Comparison of ENCODE assay signal across 15 cellular contexts in the genomic region with DNA sequence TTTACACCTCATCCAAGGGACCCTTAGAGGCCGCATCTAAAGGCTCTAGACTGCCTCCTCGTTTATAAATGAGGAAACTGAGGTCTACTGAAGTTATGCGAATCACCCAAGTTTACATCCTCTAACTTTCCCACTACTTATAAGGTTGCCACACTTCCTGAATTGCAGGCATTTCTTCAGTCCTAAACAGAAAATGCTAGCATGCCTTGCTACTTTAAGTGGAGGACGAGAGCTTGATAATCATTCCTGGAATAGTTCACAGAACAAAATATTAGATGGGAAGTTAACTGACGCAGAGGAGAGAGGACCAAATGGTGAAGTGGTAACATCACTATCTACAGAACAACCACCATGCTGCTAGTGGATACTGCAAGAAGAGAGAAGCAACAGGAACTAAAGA.
DNase-seq lines count a peak whose midpoint lies in the region; ATAC-seq and TF ChIP-seq lines count a peak whose summit lies in the region.
"Had no signal": no experiment of that assay in that cellular context is flagged by ENCODE, and none has a peak within 500 bp of the region (broad histone marks: within the 10 kb centered on the region; RNA-seq: fewer than 3 reads in every experiment).

No MANE protein-coding gene starts in this region.

- peak overlapping the region in 8 of 11 experiments; percentile 43 to 83 (median 70); a peak in 14 of 22 replicates for H3K27ac ChIP-seq in BLaER1 treated with 17β-estradiol and CSF1 and Interleukin-3, amounts not matched to agents 10 nM and 100 nM
- H3K27ac ChIP-seq in esophagus squamous epithelium (peak overlapping the region; percentile 58 to 75 (median 63)), osteoblast (ENCODE audit: low read depth, low read length) (peak overlapping the region; percentile 27), WERI-Rb-1 (no peak overlapping the region)

- peak overlapping the region in 5 of 10 experiments; percentile 10 to 46 (median 35); a peak in 6 of 20 replicates for H3K4me3 ChIP-seq in BLaER1 treated with 17β-estradiol and CSF1 and Interleukin-3, amounts not matched to agents 10 nM and 100 nM
- H3K4me3 ChIP-seq in esophagus squamous epithelium: no peak overlapping the region
- no peak overlapping the region for H3K4me3 ChIP-seq in osteoblast (ENCODE audit: insufficient read depth, low read length)
- no peak overlapping the region for H3K4me3 ChIP-seq in WERI-Rb-1 (ENCODE audit: low read depth, low read length)

- H3K36me3 ChIP-seq in BLaER1 treated with 17β-estradiol and CSF1 and Interleukin-3, amounts not matched to agents 10 nM and 100 nM: peaks cover 0 to 4% (median 0%) of the 10 kb centered on the region in 11 experiments; a peak in 2 of 22 replicates
- no peaks in the 10 kb centered on the region for H3K36me3 ChIP-seq in esophagus squamous epithelium
- no peaks in the 10 kb centered on the region for H3K36me3 ChIP-seq in osteoblast (ENCODE audit: insufficient read depth, low read length)
- H3K36me3 ChIP-seq in WERI-Rb-1: no peaks in the 10 kb centered on the region

- no peaks in the 10 kb centered on the region for H3K9me3 Mint-ChIP-seq in activated CD4-positive, alpha-beta T cell treated with anti-CD3 and anti-CD28 coated beads for 36 hours (ENCODE audit: low read depth)
- H3K9me3 Mint-ChIP-seq: activated B cell treated with CpG ODN at 0.5 μM for 24 hours, brain had no signal

- intact Hi-C loops in esophagus squamous epithelium (cut with DNase I): no loop called here
- intact Hi-C loops in activated CD4-positive, alpha-beta T cell treated with anti-CD3 and anti-CD28 coated beads for 36 hours (cut with DNase I, micrococcal nuclease): no loop called here

- no peak for TF ChIP-seq CTCF in esophagus squamous epithelium (IDR thresholded peaks at IDR 0.05)
- TF ChIP-seq CTCF in osteoblast (IDR thresholded peaks at IDR 0.05; ENCODE audit: extremely low read depth, low read depth, low read length): no peak
- TF ChIP-seq CTCF in WERI-Rb-1 (IDR thresholded peaks at IDR 0.05; ENCODE audit: low read depth, low read length): no peak

- H3K36me3 Mint-ChIP-seq in activated CD4-positive, alpha-beta T cell treated with anti-CD3 and anti-CD28 coated beads for 36 hours (ENCODE audit: low read depth): no peaks in the 10 kb centered on the region

- H3K4me1 ChIP-seq in BLaER1 treated with 17β-estradiol and CSF1 and Interleukin-3, amounts not matched to agents 10 nM and 100 nM: peaks cover 30 to 95% (median 46%) of the 10 kb centered on the region in 10 experiments
- H3K4me1 ChIP-seq in esophagus squamous epithelium: peaks cover 43 to 82% (median 54%) of the 10 kb centered on the region in 3 donors
- peaks cover 26% of the 10 kb centered on the region for H3K4me1 ChIP-seq in osteoblast (ENCODE audit: insufficient read depth, low read length)

- DNase-seq in NCI-H226 (peak; percentile 26), esophagus squamous epithelium (lab: John Stamatoyannopoulos, UW) (no peak), osteoblast (ENCODE audit: insufficient read length, low spot score, missing footprints) (peak; percentile 56), WERI-Rb-1 (no peak), GM19238 (ENCODE audit: insufficient read length, low spot score) (no peak)
- no peak for DNase-seq in activated CD4-positive, alpha-beta T cell treated with anti-CD3 and anti-CD28 coated beads for 36 hours
- DNase-seq: activated B cell treated with CpG ODN at 0.5 μM for 24 hours; activated T-cell treated with anti-CD3 and anti-CD28 coated beads, Interleukin-2, amount 50 U/mL, for 1 hour; kidney glomerular epithelial cell; NCI-H187 treated with DMSO at 0.1 percent for 48 hours; occipital lobe had no signal

- POLR2A ChIA-PET in activated CD4-positive, alpha-beta T cell treated with anti-CD3 and anti-CD28 coated beads for 36 hours (lab: Charles Lee): no interaction called here

- H3K4me3 Mint-ChIP-seq in activated CD4-positive, alpha-beta T cell treated with anti-CD3 and anti-CD28 coated beads for 36 hours: no peak overlapping the region
- H3K4me3 Mint-ChIP-seq: activated B cell treated with CpG ODN at 0.5 μM for 24 hours, brain had no signal

- CTCF ChIA-PET in activated CD4-positive, alpha-beta T cell treated with anti-CD3 and anti-CD28 coated beads for 36 hours (lab: Charles Lee): interaction anchor here (0.8 to 1.7 kb wide), 5 partner anchors 11 to 179 kb away, joined by 3 to 7 read pairs (median 4); no protein-coding TSS in a partner anchor

- peak overlapping the region in 10 of 11 experiments; percentile 24 to 94 (median 74); a peak in 18 of 22 replicates for H3K4me2 ChIP-seq in BLaER1 treated with 17β-estradiol and CSF1 and Interleukin-3, amounts not matched to agents 10 nM and 100 nM
- H3K4me2 ChIP-seq in osteoblast (ENCODE audit: insufficient read depth, low read length): peak overlapping the region; percentile 42

- no peaks in the 10 kb centered on the region for H3K27me3 Mint-ChIP-seq in activated CD4-positive, alpha-beta T cell treated with anti-CD3 and anti-CD28 coated beads for 36 hours
- H3K27me3 Mint-ChIP-seq: brain had no signal

- H3K27me3 ChIP-seq in BLaER1 treated with 17β-estradiol and CSF1 and Interleukin-3, amounts not matched to agents 10 nM and 100 nM: no peaks in the 10 kb centered on the region
- H3K27me3 ChIP-seq in esophagus squamous epithelium: no peaks in the 10 kb centered on the region
- no peaks in the 10 kb centered on the region for H3K27me3 ChIP-seq in osteoblast (ENCODE audit: insufficient read depth, low read length)
- no peaks in the 10 kb centered on the region for H3K27me3 ChIP-seq in WERI-Rb-1 (ENCODE audit: insufficient read depth, low read depth, severe bottlenecking)

- peaks cover 90% of the 10 kb centered on the region for H3K79me2 ChIP-seq in osteoblast (ENCODE audit: insufficient read depth, low read length)

- no peak overlapping the region for H2AFZ ChIP-seq in osteoblast (ENCODE audit: low read length)

- peak overlapping the region in 6 of 11 experiments; percentile 24 to 68 (median 56); a peak in 8 of 22 replicates for H3K9ac ChIP-seq in BLaER1 treated with 17β-estradiol and CSF1 and Interleukin-3, amounts not matched to agents 10 nM and 100 nM

- 56 to 71% methylated on average over 5 of the region's 5 CpGs for WGBS in esophagus squamous epithelium, 2 donors

- no peak for ATAC-seq in activated CD4-positive, alpha-beta T cell treated with anti-CD3 and anti-CD28 coated beads for 36 hours
- ATAC-seq in GM21360 (IDR thresholded peaks at IDR 0.05; ENCODE audit: unreplicated experiment): no peak
- ATAC-seq: Panc1 had no signal

- peaks cover 4 to 75% (median 20%) of the 10 kb centered on the region in 11 experiments; a peak in 14 of 22 replicates for H4K20me1 ChIP-seq in BLaER1 treated with 17β-estradiol and CSF1 and Interleukin-3, amounts not matched to agents 10 nM and 100 nM
- peaks cover 38% of the 10 kb centered on the region for H4K20me1 ChIP-seq in osteoblast (ENCODE audit: insufficient read depth, low read length)

- no peak overlapping the region for H3K27ac Mint-ChIP-seq in activated CD4-positive, alpha-beta T cell treated with anti-CD3 and anti-CD28 coated beads for 36 hours
- H3K27ac Mint-ChIP-seq: activated B cell treated with CpG ODN at 0.5 μM for 24 hours had no signal

- H3K9me3 ChIP-seq in BLaER1 treated with 17β-estradiol and CSF1 and Interleukin-3, amounts not matched to agents 10 nM and 100 nM (replicated peaks in 1 of 11): no peaks in the 10 kb centered on the region
- H3K9me3 ChIP-seq in esophagus squamous epithelium (no peaks in the 10 kb centered on the region), osteoblast (ENCODE audit: low read depth, low read length) (no peaks in the 10 kb centered on the region), WERI-Rb-1 (ENCODE audit: severe bottlenecking) (no peaks in the 10 kb centered on the region)

- H3K4me1 Mint-ChIP-seq in activated CD4-positive, alpha-beta T cell treated with anti-CD3 and anti-CD28 coated beads for 36 hours: peaks cover 53% of the 10 kb centered on the region

- TF ChIP-seq POLR2A in esophagus squamous epithelium (IDR thresholded peaks at IDR 0.05): no peak

Comparison
In these comparisons a context has a peak if more than half of its experiments do, and no peak if none do; other contexts are left out.
1. DNase-seq: peak in NCI-H226 (single experiment) and osteoblast (single experiment); none in esophagus squamous epithelium (single experiment), activated CD4-positive, alpha-beta T cell treated with anti-CD3 and anti-CD28 coated beads for 36 hours (single experiment), WERI-Rb-1 (single experiment) and GM19238 (single experiment).